Comparison of ENCODE assay signal across 8 cellular contexts in genomic region chr15:74956648-74957300, GRCh38. TPM values are rescaled to one million over a fixed set of nuclear protein-coding genes. Genes with fewer than 3 reads are reported as not detected.
DNase-seq lines count a peak whose midpoint lies in the region; ATAC-seq and TF ChIP-seq lines count a peak whose summit lies in the region.

Gene RPP25, minus strand, starts transcription at chr15:74956772. Its CDS starts 189 bp downstream, at chr15:74956583.

- H3K36me3 Mint-ChIP-seq in CD8-positive, alpha-beta T cell, result no peaks in the 10 kb centered on the region

- H3K27ac Mint-ChIP-seq in CD8-positive, alpha-beta T cell, result no peak within 1 kb of the TSS

- ATAC-seq in CD8-positive, alpha-beta T cell, result peak; percentile 89
- ATAC-seq in GM19463 (IDR thresholded peaks at IDR 0.05; ENCODE audit: unreplicated experiment), result peak; percentile 76
- ATAC-seq in RWPE2 (ENCODE audit: low read depth), result peak; percentile 89

- DNase-seq in CD8-positive, alpha-beta T cell, result peak; percentile 22 to 78 (median 62)
- peak in 62 of 76 experiments; percentile 10 to 76 (median 56) for DNase-seq in HUDEP-2 (lab: John Stamatoyannopoulos, UW; ENCODE audit: unreplicated experiment in 76 of 76)
- DNase-seq in RWPE2 (ENCODE audit: low spot score), result peak; percentile 87
- DNase-seq in activated naive CD4-positive, alpha-beta T cell treated with anti-CD3 and anti-CD28 coated beads, Interleukin-2, amount 50 U/mL, for 16 hours, result peak; percentile 81
- DNase-seq in glomerular endothelial cell (ENCODE audit: extremely low read depth, low read depth, low spot score), result no peak
- peak in 46 of 56 donors; percentile 13 to 83 (median 46) for DNase-seq in nucleus accumbens (lab: John Stamatoyannopoulos, UW)
- DNase-seq in substantia nigra (lab: John Stamatoyannopoulos, UW), result peak in 45 of 49 donors; percentile 7 to 78 (median 49)

- peak within 1 kb of the TSS; percentile 65 for H3K4me3 ChIP-seq in CD8-positive, alpha-beta T cell (ENCODE audit: low read depth, low read length)
- peak within 1 kb of the TSS; percentile 40 for H3K4me3 ChIP-seq in RWPE2 (ENCODE audit: severe bottlenecking)

- CTCF ChIA-PET in CD8-positive, alpha-beta T cell (lab: Charles Lee), result interaction anchor here (0.6 to 1.0 kb wide), 5 partner anchors 55 to 247 kb away, joined by 3 to 5 read pairs (median 3); no protein-coding TSS in a partner anchor

- no peaks in the 10 kb centered on the region for H3K9me3 Mint-ChIP-seq in CD8-positive, alpha-beta T cell

- intact Hi-C loops in CD8-positive, alpha-beta T cell (cut with DNase I, micrococcal nuclease), result loop anchor here (1.0 to 10.0 kb wide), 7 partner anchors 18 to 888 kb away; partner anchors contain the start of genes COX5A (in 1 of the 2), PPCDC (in 1 of the 2), UBE2Q2 (in 1 of the 2) and ULK3 (in 1 of the 2)

- H3K27me3 ChIP-seq in CD8-positive, alpha-beta T cell (ENCODE audit: insufficient read depth, low read length), result peaks cover 17% of the 10 kb centered on the region
- H3K27me3 ChIP-seq in RWPE2 (ENCODE audit: insufficient read depth, poor library complexity, severe bottlenecking), result no peaks in the 10 kb centered on the region

- peaks cover 25% of the 10 kb centered on the region for H3K27me3 Mint-ChIP-seq in CD8-positive, alpha-beta T cell (ENCODE audit: low read depth)

- no peak within 1 kb of the TSS for H3K27ac ChIP-seq in CD8-positive, alpha-beta T cell (ENCODE audit: low read depth, low read length)
- H3K27ac ChIP-seq in RWPE2 (ENCODE audit: poor library complexity, severe bottlenecking) (peak within 1 kb of the TSS; percentile 61), substantia nigra (ENCODE audit: low read depth, low read length, poor library complexity, severe bottlenecking) (peak within 1 kb of the TSS; percentile 55)

- H3K9me3 ChIP-seq in CD8-positive, alpha-beta T cell (ENCODE audit: low read length), result no peaks in the 10 kb centered on the region
- no peaks in the 10 kb centered on the region for H3K9me3 ChIP-seq in RWPE2 (ENCODE audit: severe bottlenecking)

- POLR2A ChIA-PET in CD8-positive, alpha-beta T cell (lab: Charles Lee), result interaction anchor here (0.7 to 1.3 kb wide), 4 partner anchors 19 to 495 kb away, joined by 3 to 4 read pairs (median 3); partner anchors contain the start of gene COX5A

- peaks cover 30% of the 10 kb centered on the region for H3K4me1 Mint-ChIP-seq in CD8-positive, alpha-beta T cell (ENCODE audit: low read depth)

- H3K36me3 ChIP-seq in CD8-positive, alpha-beta T cell (ENCODE audit: insufficient read depth, low read length), result no peaks in the 10 kb centered on the region
- H3K36me3 ChIP-seq in RWPE2 (ENCODE audit: low read depth), result no peaks in the 10 kb centered on the region

- no peak for TF ChIP-seq CTCF in CD8-positive, alpha-beta T cell (IDR thresholded peaks at IDR 0.05)
- no peak for TF ChIP-seq CTCF in RWPE2 (IDR thresholded peaks at IDR 0.05; ENCODE audit: poor library complexity, severe bottlenecking)

- peaks cover 26% of the 10 kb centered on the region for H3K4me1 ChIP-seq in CD8-positive, alpha-beta T cell (ENCODE audit: insufficient read depth, low read length)
- H3K4me1 ChIP-seq in RWPE2 (ENCODE audit: insufficient read depth, poor library complexity, severe bottlenecking), result peaks cover 20% of the 10 kb centered on the region

- H3K4me3 Mint-ChIP-seq in CD8-positive, alpha-beta T cell, result peak within 1 kb of the TSS; percentile 81

RNA-seq across cellular contexts. Expression of gene RPP25, which starts in this region (rescaled TPM):
- under 1 TPM; 0.22 to 0.28 TPM for total RNA-seq in CD8-positive, alpha-beta T cell
- 25.3 and 26.3 TPM in 2 replicates for total RNA-seq in glomerular endothelial cell

Comparison
In these comparisons a context has a peak if more than half of its experiments do, and no peak if none do; other contexts are left out.
1. RNA of gene RPP25 (total RNA-seq): 25.3 to 26.3 TPM in glomerular endothelial cell; 0.22 to 0.28 TPM in CD8-positive, alpha-beta T cell; every median in the first group is over 10 times any median in the second.
2. Peak in DNase-seq, ATAC-seq and H3K4me3 ChIP-seq in CD8-positive, alpha-beta T cell; RNA of the gene not detected or under 1 TPM.
3. Peak in every context shown above with its lines, with median percentiles within 50 percentile points of each other: ATAC-seq.